Comparison of ENCODE assay signal across 9 cellular contexts in the genomic region with DNA sequence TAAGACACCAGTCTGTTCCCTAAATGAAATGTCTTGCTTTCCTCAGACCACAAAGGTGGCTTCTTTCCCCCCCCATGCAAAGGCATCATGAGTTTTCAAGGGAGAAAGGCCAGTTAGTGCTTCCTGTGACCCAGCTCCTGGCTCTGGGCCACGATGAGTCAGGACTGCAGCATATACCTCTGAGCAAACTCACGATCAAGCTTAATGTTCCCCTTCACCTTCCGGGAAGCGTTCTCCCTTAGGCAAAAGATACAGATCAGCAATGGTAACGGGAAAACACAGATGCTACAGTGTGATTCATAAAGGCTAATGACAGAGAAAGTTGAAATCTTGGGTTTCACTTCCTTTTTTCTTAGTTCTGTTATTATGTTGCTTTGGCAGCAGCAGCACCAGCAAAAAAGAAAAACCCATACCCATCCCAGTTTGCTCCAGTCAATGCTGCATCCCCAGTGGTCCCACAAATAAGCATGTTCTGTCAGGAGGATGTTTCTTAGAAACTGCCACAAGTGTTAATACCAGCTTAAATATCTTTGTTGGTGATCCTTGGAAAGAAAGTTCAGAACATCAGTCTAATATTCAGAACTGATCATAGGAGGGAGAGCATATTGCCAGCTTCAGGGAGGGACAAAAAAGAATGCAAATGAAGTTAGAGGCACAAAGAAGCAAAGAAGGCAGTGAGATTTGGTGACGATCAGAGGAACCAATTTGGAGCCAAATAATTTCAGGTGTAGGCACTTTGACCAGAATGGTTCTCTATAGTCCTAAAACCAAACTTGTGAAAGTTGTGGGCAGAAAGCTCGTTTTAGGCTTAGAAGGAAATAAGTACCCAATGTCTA. TPM values are rescaled to one million over a fixed set of nuclear protein-coding genes. Genes with fewer than 3 reads are reported as not detected.
DNase-seq lines count a peak whose midpoint lies in the region; ATAC-seq and TF ChIP-seq lines count a peak whose summit lies in the region.
"Had no signal": no experiment of that assay in that cellular context is flagged by ENCODE, and none has a peak within 500 bp of the region (broad histone marks: within the 10 kb centered on the region; RNA-seq: fewer than 3 reads in every experiment).

No MANE protein-coding gene starts in this region.

- peaks cover 0 to 2% (median 0%) of the 10 kb centered on the region in 4 donors for H3K4me1 Mint-ChIP-seq in CD4-positive, alpha-beta memory T cell

- H3K36me3 ChIP-seq in RWPE2 (ENCODE audit: low read depth): no peaks in the 10 kb centered on the region
- H3K36me3 ChIP-seq in CD4-positive, alpha-beta memory T cell (ENCODE audit: insufficient read depth, low read length): no peaks in the 10 kb centered on the region

- no peak for TF ChIP-seq CTCF in RWPE2 (IDR thresholded peaks at IDR 0.05; ENCODE audit: poor library complexity, severe bottlenecking)
- TF ChIP-seq CTCF in fibroblast of the aortic adventitia (IDR thresholded peaks at IDR 0.05; ENCODE audit: insufficient read depth, low read length): no peak

- H3K36me3 Mint-ChIP-seq in CD4-positive, alpha-beta memory T cell: peaks cover 11 to 36% of the 10 kb centered on the region in 2 donors

- H3K27me3 Mint-ChIP-seq in CD4-positive, alpha-beta memory T cell: no peaks in the 10 kb centered on the region

- ATAC-seq in GM18907 (IDR thresholded peaks at IDR 0.05; ENCODE audit: unreplicated experiment) (peak; percentile 97), HG03097 (IDR thresholded peaks at IDR 0.05; ENCODE audit: low FRiP score, unreplicated experiment) (peak; percentile 90), RWPE2 (ENCODE audit: low read depth) (peak; percentile 100)

- no peaks in the 10 kb centered on the region for H3K9me3 ChIP-seq in RWPE2 (ENCODE audit: severe bottlenecking)
- H3K9me3 ChIP-seq in CD4-positive, alpha-beta memory T cell (ENCODE audit: control insufficient read depth in 1 of 2, low read length in 2 of 2): no peaks in the 10 kb centered on the region

- DNase-seq in AG08396 (ENCODE audit: low spot score) (peak; percentile 20), RWPE2 (ENCODE audit: low spot score) (peak; percentile 80), fibroblast of the aortic adventitia (ENCODE audit: low read depth) (peak; percentile 81), NCI-H1105 treated with DMSO at 0.1 percent for 48 hours (lab: John Stamatoyannopoulos, UW) (no peak)
- peak; percentile 63 for DNase-seq in stimulated activated CD4-positive, alpha-beta T cell treated with anti-CD3 and anti-CD28 coated beads, Interleukin-1b, Interleukin-23, amount 100 ng/mL, for 48 hours
- no peak for DNase-seq in CD4-positive, alpha-beta memory T cell

- H3K4me3 Mint-ChIP-seq in CD4-positive, alpha-beta memory T cell: no peak overlapping the region

- H3K27ac ChIP-seq in RWPE2 (ENCODE audit: poor library complexity, severe bottlenecking): peak overlapping the region; percentile 17
- no peak overlapping the region for H3K27ac ChIP-seq in CD4-positive, alpha-beta memory T cell (ENCODE audit: low read depth, low read length)

- intact Hi-C loops in CD4-positive, alpha-beta memory T cell (cut with micrococcal nuclease): no loop called here

- H3K9me3 Mint-ChIP-seq in CD4-positive, alpha-beta memory T cell: no peaks in the 10 kb centered on the region

- no peaks in the 10 kb centered on the region for H3K27me3 ChIP-seq in RWPE2 (ENCODE audit: insufficient read depth, poor library complexity, severe bottlenecking)
- H3K27me3 ChIP-seq in CD4-positive, alpha-beta memory T cell (ENCODE audit: insufficient read depth, low read length): no peaks in the 10 kb centered on the region

- H3K4me3 ChIP-seq in RWPE2 (ENCODE audit: severe bottlenecking) (no peak overlapping the region), fibroblast of the aortic adventitia (ENCODE audit: low read depth, low read length) (no peak overlapping the region)
- H3K4me3 ChIP-seq in CD4-positive, alpha-beta memory T cell (ENCODE audit: low read length in 2 of 2): no peak overlapping the region

- H3K4me1 ChIP-seq in RWPE2 (ENCODE audit: insufficient read depth, poor library complexity, severe bottlenecking): peaks cover 10% of the 10 kb centered on the region
- H3K4me1 ChIP-seq in CD4-positive, alpha-beta memory T cell (ENCODE audit: insufficient read depth, low read length): no peaks in the 10 kb centered on the region

- CTCF ChIA-PET in CD4-positive, alpha-beta memory T cell (lab: Charles Lee; ENCODE audit: partially characterized antibody): interaction anchor here (1.0 to 2.8 kb wide), 3 partner anchors 10 to 176 kb away, joined by 3 to 12 read pairs (median 3); no protein-coding TSS in a partner anchor

- no peak overlapping the region for H3K27ac Mint-ChIP-seq in CD4-positive, alpha-beta memory T cell

- POLR2A ChIA-PET in CD4-positive, alpha-beta memory T cell (lab: Charles Lee; ENCODE audit: partially characterized antibody): interaction anchor here (0.6 kb wide), 1 partner anchor 41 kb away, joined by 3 read pairs; no protein-coding TSS in a partner anchor

RNA-seq across cellular contexts. Expression of gene LONRF3, which starts 41.2 kb away (rescaled TPM):
- 1.5 TPM in 1 of 2 replicates, not detected in the other for total RNA-seq in fibroblast of the aortic adventitia (ENCODE audit: low replicate concordance)
- total RNA-seq in CD4-positive, alpha-beta memory T cell: 10 to 100 TPM in 1 of 2 experiments, 1 to 10 TPM in 1; 8.7 to 10.6 TPM
- 1 to 10 TPM; 2.5 to 2.8 TPM for polyA plus RNA-seq in CD4-positive, alpha-beta memory T cell
- polyA plus RNA-seq: H1 had no signal

RNA-seq across cellular contexts. Expression of gene CT47C1, which starts 57.2 kb away (rescaled TPM):
- not detected in 2 replicates for total RNA-seq in fibroblast of the aortic adventitia (ENCODE audit: low replicate concordance)
- total RNA-seq in CD4-positive, alpha-beta memory T cell: not detected
- not detected for polyA plus RNA-seq in CD4-positive, alpha-beta memory T cell
- total RNA-seq: H1 had no signal
- polyA plus RNA-seq: H1 had no signal

Comparison
In these comparisons a context has a peak if more than half of its experiments do, and no peak if none do; other contexts are left out.
1. DNase-seq: peak in AG08396 (single experiment), RWPE2 (single experiment), fibroblast of the aortic adventitia (single experiment) and stimulated activated CD4-positive, alpha-beta T cell treated with anti-CD3 and anti-CD28 coated beads, Interleukin-1b, Interleukin-23, amount 100 ng/mL, for 48 hours (single experiment); none in NCI-H1105 treated with DMSO at 0.1 percent for 48 hours (single experiment) and CD4-positive, alpha-beta memory T cell (0 of 5).
2. Peak in every context shown above with its lines, with median percentiles within 50 percentile points of each other: ATAC-seq.